In the genomic region with DNA sequence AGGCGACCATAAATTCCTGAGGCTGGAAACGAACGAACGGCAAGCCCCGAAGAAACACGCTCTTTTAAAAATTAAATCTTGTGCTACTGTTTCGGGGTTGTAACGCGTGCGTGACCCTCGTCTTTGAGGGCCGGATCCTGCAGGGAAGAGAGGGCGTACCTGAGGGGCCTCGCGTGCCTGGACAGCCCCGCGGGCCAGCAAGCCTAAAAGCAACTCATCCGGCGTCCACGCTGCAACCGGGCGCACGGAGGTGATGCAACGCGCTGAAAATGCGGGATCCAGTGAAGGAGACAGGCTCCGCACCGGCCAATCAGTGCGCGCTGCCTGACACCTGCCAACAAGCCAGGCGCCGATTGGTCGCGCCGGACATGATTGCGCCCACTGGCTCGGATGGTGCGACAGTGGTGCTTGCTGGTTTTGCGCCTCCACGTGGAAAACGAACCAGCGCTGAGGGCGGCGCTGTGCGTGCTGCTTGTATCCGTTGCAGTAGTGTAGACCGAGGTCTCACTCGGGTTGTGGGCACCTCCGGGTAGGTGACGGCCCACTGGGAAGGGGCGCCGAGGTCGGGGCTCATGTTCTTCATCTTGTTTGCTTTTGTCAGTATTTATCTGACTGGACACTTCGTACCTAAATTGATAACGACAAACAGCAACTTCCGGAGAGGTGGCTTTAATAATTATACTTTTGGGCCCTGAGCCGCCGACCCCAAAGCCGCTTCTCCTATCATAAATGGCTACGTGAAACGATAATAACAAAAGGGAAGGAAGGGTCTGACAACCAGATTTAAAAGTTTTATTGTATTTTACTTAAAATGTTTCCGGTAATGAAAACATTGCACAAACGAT, we compare ENCODE assay signal across 8 cellular contexts. TPM values are rescaled to one million over a fixed set of nuclear protein-coding genes. Genes with fewer than 3 reads are reported as not detected.
DNase-seq lines count a peak whose midpoint lies in the region; ATAC-seq, FAIRE-seq and TF ChIP-seq lines count a peak whose summit lies in the region.

IARS1 (minus strand) TSS at position 246 of the 845 bp plus-strand sequence. CDS start 4,278 bp downstream, outside the sequence.

- no peak within 1 kb of the TSS for H2BK120ac ChIP-seq in H1 (replicated peaks; ENCODE audit: low read depth, low read length)

- H3K4me1 Mint-ChIP-seq in Calu3 (ENCODE audit: low read depth, unreplicated experiment) (peaks cover 14% of the 10 kb centered on the region), memory B cell (peaks cover 22% of the 10 kb centered on the region)

- H3K4me2 ChIP-seq in H1 (ENCODE audit: insufficient read depth in 1 of 2, low read depth in 2 of 2, low read length in 2 of 2), result peak within 1 kb of the TSS; percentile 95 to 97

- H2BK15ac ChIP-seq in H1 (ENCODE audit: low read length), result no peak within 1 kb of the TSS

- peaks cover 58% of the 10 kb centered on the region for H3K36me3 Mint-ChIP-seq in Calu3 (ENCODE audit: insufficient read depth, unreplicated experiment)
- H3K36me3 Mint-ChIP-seq in memory B cell, result peaks cover 19% of the 10 kb centered on the region

- intact Hi-C loops in Calu3 (cut with micrococcal nuclease; ENCODE audit: unreplicated experiment), result no loop called here

- peaks cover 5% of the 10 kb centered on the region for H3K23me2 ChIP-seq in H1 (ENCODE audit: low read depth, low read length)

- DNase-seq in Calu3 (peak; percentile 96), HUDEP-2 (lab: John Stamatoyannopoulos, UW; ENCODE audit: unreplicated experiment in 76 of 76) (peak; percentile 48 to 99 (median 97)), NOMO-1 treated with dmso at 0.1 percent for 144 hours (lab: John Stamatoyannopoulos, UW; ENCODE audit: unreplicated experiment) (peak; percentile 94), H1 (ENCODE audit: low read depth in 1 of 2, low spot score in 2 of 2) (peak; percentile 95 to 100), memory B cell (ENCODE audit: low spot score in 2 of 2) (peak; percentile 100)
- DNase-seq in activated CD8-positive, alpha-beta memory T cell treated with anti-CD3 and anti-CD28 coated beads for 48 hours (ENCODE audit: low read depth in 2 of 3, low spot score in 2 of 3), result peak; percentile 100
- DNase-seq in stimulated activated CD8-positive, alpha-beta memory T cell treated with anti-CD3 and anti-CD28 coated beads, Interleukin-12 subunit alpha, Interleukin-12 subunit beta, amount 100 ng/mL, for 24 hours (ENCODE audit: extremely low read depth), result peak; percentile 98

- no peak for TF ChIP-seq RAD21 in H1 (IDR thresholded peaks at IDR 0.05 in 1 of 2, conservative IDR thresholded peaks at IDR 0.05 in 1 of 2; ENCODE audit: low read depth in 2 of 2, low read length in 2 of 2)

- no peaks in the 10 kb centered on the region for H3K9me3 ChIP-seq in H1 (ENCODE audit: insufficient read depth in 2 of 2, low read depth in 1 of 2, low read length in 1 of 2)

- no peak for TF ChIP-seq EP300 in H1 (IDR thresholded peaks at IDR 0.05; ENCODE audit: borderline replicate concordance in 1 of 2, low read depth in 2 of 2, low read length in 2 of 2)

- peaks cover 6% of the 10 kb centered on the region for H3K79me1 ChIP-seq in H1 (ENCODE audit: low read depth, low read length)

- peak; percentile 96 for ATAC-seq in GM21381 (IDR thresholded peaks at IDR 0.05; ENCODE audit: unreplicated experiment)
- peak; percentile 95 for ATAC-seq in memory B cell (ENCODE audit: low read depth)

- no peak within 1 kb of the TSS; the same call in 1 of the 2 replicates for H3K18ac ChIP-seq in H1 (ENCODE audit: extremely low read depth, low read length)

- peak within 1 kb of the TSS; percentile 86 to 95 (median 92) for H3K4me3 ChIP-seq in H1 (ENCODE audit: extremely low read depth in 1 of 4, insufficient read depth in 2 of 4, low read depth in 3 of 4, low read length in 4 of 4)

- no peak within 1 kb of the TSS for H2BK20ac ChIP-seq in H1 (ENCODE audit: low read length)

- TSS peak; percentile 93 for BruUV-seq in Calu3 (replicated peaks; lab: Mats Ljungman, UMichigan)

- no peak within 1 kb of the TSS for H3K56ac ChIP-seq in H1 (replicated peaks; ENCODE audit: insufficient read length, low read depth, low read length)

- H4K20me1 ChIP-seq in H1 (replicated peaks in 1 of 2; ENCODE audit: control insufficient read depth in 1 of 2, insufficient read depth in 2 of 2, low read length in 2 of 2), result peaks cover 0 to 2% of the 10 kb centered on the region in 2 experiments

- CTCF ChIA-PET in Calu3 (lab: Charles Lee) (no interaction called here), H1 (lab: Charles Lee; ENCODE audit: partially characterized antibody) (interaction anchor here (0.7 kb wide), 1 partner anchor 464 kb away, joined by 3 read pairs; no protein-coding TSS in a partner anchor)

- H3K79me2 ChIP-seq in H1 (ENCODE audit: control insufficient read depth in 1 of 2, insufficient read depth in 2 of 2, low read length in 2 of 2), result peaks cover 21 to 47% of the 10 kb centered on the region in 2 experiments

- no peak within 1 kb of the TSS for H3K14ac ChIP-seq in H1 (ENCODE audit: insufficient read length)

- no peak within 1 kb of the TSS for H3K23ac ChIP-seq in H1 (ENCODE audit: insufficient read length)

- POLR2A ChIA-PET in H1 (lab: Charles Lee; ENCODE audit: partially characterized antibody), result interaction anchor here (0.7 to 2.9 kb wide), 5 partner anchors 12 to 32 kb away, joined by 3 to 23 read pairs (median 7); partner anchors contain the start of genes CENPP and NOL8

- H3K27me3 ChIP-seq in H1 (replicated peaks in 1 of 4; ENCODE audit: control insufficient read depth in 3 of 4, extremely low read depth in 1 of 4, insufficient read depth in 3 of 4, low read length in 3 of 4), result no peaks in the 10 kb centered on the region

- peak within 1 kb of the TSS; percentile 93 for H3K4me3 Mint-ChIP-seq in Calu3 (ENCODE audit: low read depth, unreplicated experiment)
- H3K4me3 Mint-ChIP-seq in memory B cell, result peak within 1 kb of the TSS; percentile 99

- peak within 1 kb of the TSS; percentile 45 for H4K91ac ChIP-seq in H1 (replicated peaks; ENCODE audit: insufficient read length, low read length)

- H3K27me3 Mint-ChIP-seq in Calu3 (ENCODE audit: unreplicated experiment) (no peaks in the 10 kb centered on the region), memory B cell (no peaks in the 10 kb centered on the region)

- H3K9me3 Mint-ChIP-seq in Calu3 (ENCODE audit: low read depth, unreplicated experiment) (no peaks in the 10 kb centered on the region), memory B cell (no peaks in the 10 kb centered on the region)

- H3K27ac Mint-ChIP-seq in Calu3 (ENCODE audit: unreplicated experiment), result peak within 1 kb of the TSS; percentile 99
- H3K27ac Mint-ChIP-seq in memory B cell, result peak within 1 kb of the TSS; percentile 97

- peaks cover 0 to 3% (median 2%) of the 10 kb centered on the region in 4 experiments; a peak in 3 of 7 replicates for H3K4me1 ChIP-seq in H1 (replicated peaks in 1 of 4; ENCODE audit: control insufficient read depth in 3 of 4, insufficient read depth in 4 of 4, low read length in 3 of 4)

- H4K8ac ChIP-seq in H1 (ENCODE audit: extremely low read depth, insufficient read depth, low read length), result peak within 1 kb of the TSS; percentile 99; the same call in 1 of the 2 replicates

- H2BK5ac ChIP-seq in H1 (ENCODE audit: low read depth, low read length), result peak within 1 kb of the TSS; percentile 87; the same call in 1 of the 2 replicates

- peak; percentile 39 for FAIRE-seq in H1 (lab: Jason Lieb, UNC)

- TF ChIP-seq POLR2A in H1 (IDR thresholded peaks at IDR 0.05; ENCODE audit: control extremely low read depth in 1 of 2, low read depth in 2 of 2, low read length in 2 of 2), result peak; percentile 87 to 93

- H2BK12ac ChIP-seq in H1 (ENCODE audit: low read depth, low read length), result no peak within 1 kb of the TSS; the same call in 1 of the 2 replicates

- WGBS in H1 (ENCODE audit: extremely low coverage in 1 of 2, insufficient coverage in 1 of 2, insufficient read length in 1 of 2, insufficient replicate concordance in 2 of 2, low coverage in 1 of 2, low lambda C conversion rate in 2 of 2, missing lambda C conversion rate in 1 of 2), 2 experiments, result 2% methylated on average over 63 of the region's 63 CpGs; no CpG with 5 or more reads in 1 of the 2 experiments

- H4K5ac ChIP-seq in H1 (ENCODE audit: insufficient read length, low read depth, low read length), result peak within 1 kb of the TSS; percentile 96

- no peak for TF ChIP-seq CTCF in Calu3 (IDR thresholded peaks at IDR 0.05; ENCODE audit: unreplicated experiment)
- peak in 2 of 3 experiments; percentile 34 to 38; a peak in 2 of 4 replicates for TF ChIP-seq CTCF in H1 (IDR thresholded peaks at IDR 0.05; ENCODE audit: control extremely low read depth in 1 of 3, insufficient read depth in 1 of 3, low read depth in 1 of 3, low read length in 3 of 3)

- peaks cover 3 to 40% (median 12%) of the 10 kb centered on the region in 4 experiments for H3K36me3 ChIP-seq in H1 (ENCODE audit: control insufficient read depth in 2 of 4, insufficient read depth in 4 of 4, low read length in 3 of 4)

- H3K27ac ChIP-seq in H1 (ENCODE audit: low read depth, low read length), result peak within 1 kb of the TSS; percentile 88

- H2AFZ ChIP-seq in H1 (ENCODE audit: low read length), result peak within 1 kb of the TSS; percentile 20; the same call in 1 of the 2 replicates

- no peak within 1 kb of the TSS for H3K4ac ChIP-seq in H1 (replicated peaks; ENCODE audit: insufficient read length, low read depth, low read length)

- H3K9ac ChIP-seq in H1 (replicated peaks in 1 of 4; ENCODE audit: extremely low read depth in 1 of 4, low read depth in 3 of 4, low read length in 3 of 4), result peak within 1 kb of the TSS; percentile 84 to 95 (median 91)

- H2AK5ac ChIP-seq in H1 (ENCODE audit: low read depth, low read length), result no peak within 1 kb of the TSS

TF ChIP-seq in H1, 55 proteins besides CTCF, POLR2A, EP300 and RAD21 (continues in another document):
- TF ChIP-seq SP2 (IDR thresholded peaks at IDR 0.05; ENCODE audit: low read length) (no peak), ASH2L (IDR thresholded peaks at IDR 0.05; ENCODE audit: low read length) (peak; percentile 89), GABPA (IDR thresholded peaks at IDR 0.05; ENCODE audit: borderline replicate concordance, insufficient read depth, low read length) (no peak), RXRA (IDR thresholded peaks at IDR 0.05; ENCODE audit: insufficient read depth, low read depth, low read length) (no peak), SP4 (IDR thresholded peaks at IDR 0.05; ENCODE audit: low read length) (peak; percentile 54; the same call in 1 of the 2 replicates), SUZ12 (IDR thresholded peaks at IDR 0.05; ENCODE audit: low read length) (no peak)

RNA-seq across cellular contexts. Expression of gene IARS1, which starts in this region (rescaled TPM):
- total RNA-seq in Calu3 (2022), result 130 TPM in 2 replicates
- total RNA-seq in H1 (2021; fragmentation: NEBNext Ultra II Directional; extraction: Animal tissue kit (Norgen Biotek cat#: 25700)), result 224 and 243 TPM in 2 replicates
- 64.9 and 74.9 TPM in 2 replicates for polyA plus RNA-seq in H1 (2011; rRNA removed)
- polyA plus RNA-seq in H1 (2011; cell fraction: cytosol; rRNA removed), result 79.0 TPM
- 112 TPM for polyA plus RNA-seq in H1 (2011; cell fraction: nucleus; rRNA removed)
- 137 to 194 TPM (median 160 TPM) in 4 replicates for polyA plus RNA-seq in H1 (2012, experiment 1 of 2)
- polyA plus RNA-seq in H1 (2012, experiment 2 of 2), result 9.3 TPM
- 140 TPM for polyA plus RNA-seq in H1 (2013, experiment 1 of 2)
- polyA plus RNA-seq in H1 (2013, experiment 2 of 2), result 128 TPM
- 196 and 282 TPM in 2 replicates for polyA minus RNA-seq in H1 (2011; rRNA and poly(A)+ RNA removed)
- polyA minus RNA-seq in H1 (2011; cell fraction: cytosol; rRNA and poly(A)+ RNA removed), result 118 TPM
- polyA minus RNA-seq in H1 (2011; cell fraction: nucleus; rRNA and poly(A)+ RNA removed), result 263 TPM

Comparison
In these comparisons a context has a peak if more than half of its experiments do, and no peak if none do; other contexts are left out.
1. Peak in every context shown above with its lines: DNase-seq, ATAC-seq, H3K4me3 ChIP-seq and H3K27ac ChIP-seq.